ENCODE assay signal across 17 cellular contexts in genomic region chr7:35752727-35753126, GRCh38. TPM values are rescaled to one million over a fixed set of nuclear protein-coding genes. Genes with fewer than 3 reads are reported as not detected.
DNase-seq lines count a peak whose midpoint lies in the region; ATAC-seq, FAIRE-seq and TF ChIP-seq lines count a peak whose summit lies in the region.
"Had no signal": no experiment of that assay in that cellular context is flagged by ENCODE, and none has a peak within 500 bp of the region (broad histone marks: within the 10 kb centered on the region; RNA-seq: fewer than 3 reads in every experiment).

No MANE protein-coding gene starts in this region.

- peaks cover 42% of the 10 kb centered on the region for H3K4me1 Mint-ChIP-seq in nephron

- no peak for ATAC-seq in aorta (ENCODE audit: low FRiP score)
- no peak for ATAC-seq in gastrocnemius medialis
- ATAC-seq: A549, Panc1 had no signal

- WGBS in aorta, 2 donors: 77 to 79% methylated on average over 3 of the region's 3 CpGs
- 91 to 92% (median 92%) methylated on average over 3 of the region's 3 CpGs for WGBS in ovary, 3 donors

- TF ChIP-seq POLR2A in ovary (IDR thresholded peaks at IDR 0.05) (no peak), gastrocnemius medialis (IDR thresholded peaks at IDR 0.05) (no peak)

- no peaks in the 10 kb centered on the region for H3K9me3 Mint-ChIP-seq in nephron

- H3K9me3 ChIP-seq in aorta (ENCODE audit: control insufficient read depth, low read length) (no peaks in the 10 kb centered on the region), ovary (no peaks in the 10 kb centered on the region), gastrocnemius medialis (no peaks in the 10 kb centered on the region)
- H3K9me3 ChIP-seq: A549 had no signal

- in situ Hi-C loops in gastrocnemius medialis (cut with MboI; ENCODE audit: low sequenced_read_pairs in 4 of 4): no loop called here

- H3K4me3 ChIP-seq in fibroblast of mammary gland (ENCODE audit: control insufficient read depth, low read depth, low read length): no peak overlapping the region
- H3K4me3 ChIP-seq in aorta (ENCODE audit: low read length in 2 of 2): no peak overlapping the region
- H3K4me3 ChIP-seq in ovary: no peak overlapping the region
- H3K4me3 ChIP-seq in gastrocnemius medialis: no peak overlapping the region
- H3K4me3 ChIP-seq: A549 had no signal

- H3K4me1 ChIP-seq in aorta (ENCODE audit: control insufficient read depth in 1 of 2, insufficient read depth in 2 of 2, low read length in 2 of 2): peaks cover 0 to 2% of the 10 kb centered on the region in 2 donors
- H3K4me1 ChIP-seq in ovary (ENCODE audit: insufficient read depth): peaks cover 21% of the 10 kb centered on the region
- peaks cover 21 to 34% of the 10 kb centered on the region in 2 donors for H3K4me1 ChIP-seq in gastrocnemius medialis
- H3K4me1 ChIP-seq: A549 had no signal

- H3K27me3 ChIP-seq in aorta (ENCODE audit: control insufficient read depth in 1 of 2, insufficient read depth in 2 of 2, low read length in 1 of 2) (no peaks in the 10 kb centered on the region), ovary (no peaks in the 10 kb centered on the region), gastrocnemius medialis (no peaks in the 10 kb centered on the region)

- H3K36me3 ChIP-seq in aorta (ENCODE audit: control insufficient read depth in 1 of 2, insufficient read depth in 2 of 2, low read length in 1 of 2) (no peaks in the 10 kb centered on the region), ovary (no peaks in the 10 kb centered on the region), gastrocnemius medialis (no peaks in the 10 kb centered on the region)

- peak overlapping the region in 2 of 3 experiments; percentile 55 to 58 for H3K27ac Mint-ChIP-seq in nephron

- no peak for TF ChIP-seq EP300 in ovary (IDR thresholded peaks at IDR 0.05)

- FAIRE-seq in RCC 7860 (lab: Jason Lieb, UNC): no peak
- FAIRE-seq: A549 had no signal

- peak; percentile 42 for DNase-seq in COLO829 (ENCODE audit: low spot score)
- peak; percentile 5 for DNase-seq in fibroblast of mammary gland (ENCODE audit: low read depth)
- no peak for DNase-seq in aorta
- DNase-seq in ovary: no peak
- no peak for DNase-seq in gastrocnemius medialis
- DNase-seq in RCC 7860 (ENCODE audit: low spot score): no peak
- DNase-seq: COR-L47, DMS153, H7, NCI-H1092, NCI-H446 had no signal

- intact Hi-C loops in aorta (cut with DNase I): no loop called here
- intact Hi-C loops in ovary (cut with DNase I): no loop called here
- intact Hi-C loops in gastrocnemius medialis (cut with DNase I; ENCODE audit: low total_unique reads): loop anchor here (5.0 kb wide), 1 partner anchor 35 kb away; no protein-coding TSS in a partner anchor

- no peaks in the 10 kb centered on the region for H3K36me3 Mint-ChIP-seq in nephron (ENCODE audit: low read depth)

- H3K27ac ChIP-seq in angular gyrus (ENCODE audit: low read depth, low read length): peak overlapping the region; percentile 78
- H3K27ac ChIP-seq in aorta (ENCODE audit: low read depth in 1 of 2, low read length in 2 of 2): no peak overlapping the region
- no peak overlapping the region for H3K27ac ChIP-seq in ovary
- no peak overlapping the region for H3K27ac ChIP-seq in gastrocnemius medialis
- H3K27ac ChIP-seq: A549, C4-2B, KMS-11 had no signal

- TF ChIP-seq CTCF in fibroblast of mammary gland (conservative IDR thresholded peaks at IDR 0.05; ENCODE audit: control insufficient read depth, insufficient read depth, low read depth, low read length): no peak
- no peak for TF ChIP-seq CTCF in nephron (IDR thresholded peaks at IDR 0.05; ENCODE audit: unreplicated experiment in 3 of 3)
- no peak for TF ChIP-seq CTCF in ovary (IDR thresholded peaks at IDR 0.05)
- no peak for TF ChIP-seq CTCF in gastrocnemius medialis (IDR thresholded peaks at IDR 0.05 in 4 of 5, conservative IDR thresholded peaks at IDR 0.05 in 1 of 5)

- H3K27me3 Mint-ChIP-seq in nephron (ENCODE audit: low read depth): no peaks in the 10 kb centered on the region

- H3K4me3 Mint-ChIP-seq in nephron: no peak overlapping the region

RNA-seq across cellular contexts. Expression of gene SEPTIN7, which starts 48.1 kb away (rescaled TPM):
- total RNA-seq in aorta (100 to 1,000 TPM; 270 to 290 TPM), ovary (100 to 1,000 TPM; 141 to 266 (median 234) TPM), gastrocnemius medialis (100 to 1,000 TPM in 3 of 4 donors, 10 to 100 TPM in 1; 92.1 to 145 (median 114) TPM)
- polyA plus RNA-seq in aorta (100 to 1,000 TPM; 337 to 357 TPM), ovary (100 to 1,000 TPM; 213 to 356 TPM)

RNA-seq across cellular contexts. Expression of gene HERPUD2, which starts 57.8 kb away (rescaled TPM):
- 10 to 100 TPM; 24.7 to 26.4 TPM for total RNA-seq in aorta
- 10 to 100 TPM; 17.0 to 17.5 TPM for polyA plus RNA-seq in aorta
- 10 to 100 TPM; 31.9 to 39.9 (median 38.7) TPM for total RNA-seq in ovary
- polyA plus RNA-seq in ovary: 10 to 100 TPM; 32.7 to 39.6 TPM
- total RNA-seq in gastrocnemius medialis: 10 to 100 TPM; 12.2 to 27.8 (median 24.7) TPM

Comparison
In these comparisons a context has a peak if more than half of its experiments do, and no peak if none do; other contexts are left out.
1. DNase-seq: peak in COLO829 (single experiment) and fibroblast of mammary gland (single experiment); none in aorta (0 of 2), ovary (0 of 5), gastrocnemius medialis (0 of 2) and RCC 7860 (single experiment).